ENCODE assay signal across 1 cellular context in the genomic region with DNA sequence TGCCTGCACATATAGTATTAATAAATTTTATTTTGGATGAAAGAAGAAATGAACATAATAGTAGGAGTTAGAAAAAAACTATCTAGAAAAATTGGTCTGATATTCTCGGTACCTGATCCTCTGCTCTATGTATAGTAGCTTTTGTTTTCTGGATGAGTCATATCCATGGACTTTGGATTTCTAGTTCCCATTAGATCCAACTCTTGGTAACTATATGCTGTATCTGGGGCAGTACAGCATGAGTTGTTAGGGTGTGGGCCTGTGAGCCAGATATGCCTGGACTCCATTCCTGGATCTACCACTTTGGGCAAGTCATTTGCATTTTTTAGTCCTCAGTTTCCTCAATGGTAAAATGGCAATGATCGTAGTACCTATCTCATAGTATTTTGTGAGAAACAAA.
TF ChIP-seq lines count a peak whose summit lies in the region.

No MANE protein-coding gene starts in this region.

TF ChIP-seq in HepG2, 621 proteins besides CTCF, POLR2A, EP300 and RAD21 (continued from another document and continues in another):
- TF ChIP-seq ZNF101 (CRISPR knock-in tag; IDR thresholded peaks at IDR 0.05; ENCODE audit: borderline replicate concordance, low read depth) (no peak), SMAD3 (CRISPR knock-in tag; IDR thresholded peaks at IDR 0.05) (no peak), FOSL1 (CRISPR knock-in tag; IDR thresholded peaks at IDR 0.05; ENCODE audit: borderline replicate concordance) (peak; percentile 85), HNRNPK (IDR thresholded peaks at IDR 0.05; ENCODE audit: low read depth, low read length, poor library complexity, severe bottlenecking) (no peak), ZNF678 (CRISPR knock-in tag; IDR thresholded peaks at IDR 0.05) (no peak), NKX3-1 (CRISPR knock-in tag; IDR thresholded peaks at IDR 0.05) (no peak), GPBP1L1 (CRISPR knock-in tag; IDR thresholded peaks at IDR 0.05) (no peak), NFE2 (CRISPR knock-in tag; IDR thresholded peaks at IDR 0.05) (no peak), ZNF616 (CRISPR knock-in tag; IDR thresholded peaks at IDR 0.05; ENCODE audit: low read depth) (no peak), XBP1 (CRISPR knock-in tag; IDR thresholded peaks at IDR 0.05) (no peak), FOXJ3 (CRISPR knock-in tag; IDR thresholded peaks at IDR 0.05; ENCODE audit: borderline replicate concordance) (no peak), ZNF34 (CRISPR knock-in tag; IDR thresholded peaks at IDR 0.05; ENCODE audit: borderline replicate concordance) (no peak), ZNF530 (CRISPR knock-in tag; IDR thresholded peaks at IDR 0.05; ENCODE audit: low read depth) (no peak), HOXD1 (CRISPR knock-in tag; IDR thresholded peaks at IDR 0.05) (no peak), SOX13 (IDR thresholded peaks at IDR 0.05) (no peak), SOX13 (CRISPR knock-in tag; conservative IDR thresholded peaks at IDR 0.05 in 1 of 2, IDR thresholded peaks at IDR 0.05 in 1 of 2) (peak in 1 of 2 experiments; percentile 33; a peak in 1 of 4 replicates), HMGXB3 (CRISPR knock-in tag; IDR thresholded peaks at IDR 0.05; ENCODE audit: borderline replicate concordance) (no peak), SIN3B (IDR thresholded peaks at IDR 0.05; ENCODE audit: low read length) (no peak), ZNF607 (CRISPR knock-in tag; IDR thresholded peaks at IDR 0.05; ENCODE audit: borderline replicate concordance) (no peak), ZNF792 (CRISPR knock-in tag; IDR thresholded peaks at IDR 0.05) (peak; percentile 31; the same call in 1 of the 2 replicates), ZNF451 (CRISPR knock-in tag; IDR thresholded peaks at IDR 0.05) (no peak), TMF1 (CRISPR knock-in tag; IDR thresholded peaks at IDR 0.05; ENCODE audit: low read depth) (no peak), POLR2AphosphoS2 (IDR thresholded peaks at IDR 0.05; ENCODE audit: low read depth, low read length) (no peak), PLRG1 (conservative IDR thresholded peaks at IDR 0.05) (no peak), SCMH1 (CRISPR knock-in tag; IDR thresholded peaks at IDR 0.05; ENCODE audit: borderline replicate concordance) (no peak), SRF (IDR thresholded peaks at IDR 0.05; ENCODE audit: low read depth, low read length) (no peak), ZBTB42 (CRISPR knock-in tag; IDR thresholded peaks at IDR 0.05) (no peak), FOSL2 (CRISPR knock-in tag; IDR thresholded peaks at IDR 0.05) (peak; percentile 94), SP1 (IDR thresholded peaks at IDR 0.05) (no peak), SP1 (CRISPR knock-in tag; IDR thresholded peaks at IDR 0.05) (no peak), ZKSCAN1 (IDR thresholded peaks at IDR 0.05; ENCODE audit: low read length) (no peak), HMGA1 (CRISPR knock-in tag; conservative IDR thresholded peaks at IDR 0.05) (no peak), ZNF563 (CRISPR knock-in tag; IDR thresholded peaks at IDR 0.05) (no peak), HMG20A (CRISPR knock-in tag; IDR thresholded peaks at IDR 0.05; ENCODE audit: borderline replicate concordance) (peak; percentile 29; the same call in 1 of the 2 replicates), MIER2 (CRISPR knock-in tag; IDR thresholded peaks at IDR 0.05) (no peak), CEBPB (IDR thresholded peaks at IDR 0.05; ENCODE audit: borderline replicate concordance, low read depth, low read length) (no peak), ARID5B (CRISPR knock-in tag; IDR thresholded peaks at IDR 0.05) (peak; percentile 62), KAT8 (CRISPR knock-in tag; IDR thresholded peaks at IDR 0.05) (no peak), ZNF18 (CRISPR knock-in tag; IDR thresholded peaks at IDR 0.05; ENCODE audit: insufficient replicate concordance) (no peak), HNF4G (IDR thresholded peaks at IDR 0.05; ENCODE audit: borderline replicate concordance, low read depth, low read length) (peak; percentile 26; the same call in 1 of the 2 replicates), HNF4G (CRISPR knock-in tag; IDR thresholded peaks at IDR 0.05; ENCODE audit: borderline replicate concordance, low read depth) (no peak), CCDC6 (CRISPR knock-in tag; IDR thresholded peaks at IDR 0.05) (no peak), MTA1 (CRISPR knock-in tag; IDR thresholded peaks at IDR 0.05; ENCODE audit: borderline replicate concordance) (no peak), ZNF160 (CRISPR knock-in tag; IDR thresholded peaks at IDR 0.05) (no peak)
- TF ChIP-seq, protein P1, sequence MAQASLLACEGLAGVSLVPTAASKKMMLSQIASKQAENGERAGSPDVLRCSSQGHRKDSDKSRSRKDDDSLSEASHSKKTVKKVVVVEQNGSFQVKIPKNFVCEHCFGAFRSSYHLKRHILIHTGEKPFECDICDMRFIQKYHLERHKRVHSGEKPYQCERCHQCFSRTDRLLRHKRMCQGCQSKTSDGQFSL (CRISPR knock-in tag; IDR thresholded peaks at IDR 0.05), result no peak
- TF ChIP-seq, protein P2, sequence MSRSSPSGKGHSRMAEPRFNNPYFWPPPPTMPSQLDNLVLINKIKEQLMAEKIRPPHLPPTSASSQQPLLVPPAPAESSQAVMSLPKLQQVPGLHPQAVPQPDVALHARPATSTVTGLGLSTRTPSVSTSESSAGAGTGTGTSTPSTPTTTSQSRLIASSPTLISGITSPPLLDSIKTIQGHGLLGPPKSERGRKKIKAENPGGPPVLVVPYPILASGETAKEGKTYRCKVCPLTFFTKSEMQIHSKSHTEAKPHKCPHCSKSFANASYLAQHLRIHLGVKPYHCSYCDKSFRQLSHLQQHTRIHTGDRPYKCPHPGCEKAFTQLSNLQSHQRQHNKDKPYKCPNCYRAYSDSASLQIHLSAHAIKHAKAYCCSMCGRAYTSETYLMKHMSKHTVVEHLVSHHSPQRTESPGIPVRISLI (CRISPR knock-in tag; IDR thresholded peaks at IDR 0.05; ENCODE audit: borderline replicate concordance), result no peak
- TF ChIP-seq, protein P3, sequence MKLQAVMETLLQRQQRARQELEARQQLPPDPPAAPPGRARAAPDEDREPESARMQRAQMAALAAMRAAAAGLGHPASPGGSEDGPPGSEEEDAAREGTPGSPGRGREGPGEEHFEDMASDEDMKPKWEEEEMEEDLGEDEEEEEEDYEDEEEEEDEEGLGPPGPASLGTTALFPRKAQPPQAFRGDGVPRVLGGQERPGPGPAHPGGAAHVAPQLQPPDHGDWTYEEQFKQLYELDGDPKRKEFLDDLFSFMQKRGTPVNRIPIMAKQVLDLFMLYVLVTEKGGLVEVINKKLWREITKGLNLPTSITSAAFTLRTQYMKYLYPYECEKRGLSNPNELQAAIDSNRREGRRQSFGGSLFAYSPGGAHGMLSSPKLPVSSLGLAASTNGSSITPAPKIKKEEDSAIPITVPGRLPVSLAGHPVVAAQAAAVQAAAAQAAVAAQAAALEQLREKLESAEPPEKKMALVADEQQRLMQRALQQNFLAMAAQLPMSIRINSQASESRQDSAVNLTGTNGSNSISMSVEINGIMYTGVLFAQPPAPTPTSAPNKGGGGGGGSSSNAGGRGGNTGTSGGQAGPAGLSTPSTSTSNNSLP (IDR thresholded peaks at IDR 0.05; ENCODE audit: low read depth, low read length), result 0 out of 2 replicates have a peak, but pooled peaks have one; percentile 23
- TF ChIP-seq, protein P4, sequence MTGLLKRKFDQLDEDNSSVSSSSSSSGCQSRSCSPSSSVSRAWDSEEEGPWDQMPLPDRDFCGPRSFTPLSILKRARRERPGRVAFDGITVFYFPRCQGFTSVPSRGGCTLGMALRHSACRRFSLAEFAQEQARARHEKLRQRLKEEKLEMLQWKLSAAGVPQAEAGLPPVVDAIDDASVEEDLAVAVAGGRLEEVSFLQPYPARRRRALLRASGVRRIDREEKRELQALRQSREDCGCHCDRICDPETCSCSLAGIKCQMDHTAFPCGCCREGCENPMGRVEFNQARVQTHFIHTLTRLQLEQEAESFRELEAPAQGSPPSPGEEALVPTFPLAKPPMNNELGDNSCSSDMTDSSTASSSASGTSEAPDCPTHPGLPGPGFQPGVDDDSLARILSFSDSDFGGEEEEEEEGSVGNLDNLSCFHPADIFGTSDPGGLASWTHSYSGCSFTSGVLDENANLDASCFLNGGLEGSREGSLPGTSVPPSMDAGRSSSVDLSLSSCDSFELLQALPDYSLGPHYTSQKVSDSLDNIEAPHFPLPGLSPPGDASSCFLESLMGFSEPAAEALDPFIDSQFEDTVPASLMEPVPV (CRISPR knock-in tag; IDR thresholded peaks at IDR 0.05), result no peak
- TF ChIP-seq, protein P5, sequence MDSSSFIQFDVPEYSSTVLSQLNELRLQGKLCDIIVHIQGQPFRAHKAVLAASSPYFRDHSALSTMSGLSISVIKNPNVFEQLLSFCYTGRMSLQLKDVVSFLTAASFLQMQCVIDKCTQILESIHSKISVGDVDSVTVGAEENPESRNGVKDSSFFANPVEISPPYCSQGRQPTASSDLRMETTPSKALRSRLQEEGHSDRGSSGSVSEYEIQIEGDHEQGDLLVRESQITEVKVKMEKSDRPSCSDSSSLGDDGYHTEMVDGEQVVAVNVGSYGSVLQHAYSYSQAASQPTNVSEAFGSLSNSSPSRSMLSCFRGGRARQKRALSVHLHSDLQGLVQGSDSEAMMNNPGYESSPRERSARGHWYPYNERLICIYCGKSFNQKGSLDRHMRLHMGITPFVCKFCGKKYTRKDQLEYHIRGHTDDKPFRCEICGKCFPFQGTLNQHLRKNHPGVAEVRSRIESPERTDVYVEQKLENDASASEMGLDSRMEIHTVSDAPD (CRISPR knock-in tag; IDR thresholded peaks at IDR 0.05), result no peak
